Comparison of ENCODE assay signal across 8 cellular contexts in the genomic region with DNA sequence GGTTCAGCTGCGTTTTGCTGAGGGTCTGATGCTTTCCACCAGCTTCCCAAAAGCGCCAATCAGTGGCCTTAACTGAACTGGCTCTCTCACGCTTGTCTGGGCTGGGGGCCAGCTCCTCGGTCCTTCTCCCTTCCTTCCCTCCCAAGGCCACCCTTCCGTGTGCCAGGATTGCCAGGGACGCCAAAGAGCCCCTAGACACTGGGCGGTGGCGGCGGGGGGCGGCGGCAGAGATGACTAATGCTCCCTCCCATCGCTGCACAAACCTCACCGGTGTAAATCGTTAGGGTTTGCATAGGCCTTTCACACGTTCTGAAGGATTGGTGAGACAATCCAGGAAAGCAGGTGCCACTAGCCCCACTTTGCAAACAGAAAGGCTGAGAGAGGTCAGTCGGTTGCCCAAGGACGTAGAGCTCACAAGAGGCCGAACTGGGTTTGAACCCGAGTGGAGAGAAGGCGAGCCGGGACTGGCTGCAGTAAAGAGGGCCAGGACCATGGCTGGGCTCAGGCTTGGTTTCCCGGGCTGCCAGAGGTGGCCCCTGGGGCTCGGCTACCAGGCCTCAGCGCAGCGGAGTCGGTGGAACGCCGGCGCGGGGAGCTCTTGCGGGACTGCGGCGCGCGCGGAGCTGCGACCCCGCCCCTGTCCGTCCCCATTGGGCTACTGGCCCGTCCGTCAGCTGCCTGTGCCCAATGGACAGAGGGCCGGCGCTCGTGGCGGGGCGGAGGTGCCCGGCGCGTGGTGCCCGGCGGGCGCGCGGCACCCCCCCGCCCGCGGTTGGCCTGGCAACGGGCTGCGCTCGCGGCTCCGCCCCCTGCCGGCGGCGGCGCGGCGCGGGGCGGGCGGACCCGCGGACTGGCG. TPM values are rescaled to one million over a fixed set of nuclear protein-coding genes. Genes with fewer than 3 reads are reported as not detected.
DNase-seq lines count a peak whose midpoint lies in the region; ATAC-seq, FAIRE-seq and TF ChIP-seq lines count a peak whose summit lies in the region.

No MANE protein-coding gene starts in this region.

- intact Hi-C loops in stomach (cut with DNase I; ENCODE audit: low total_unique reads) = no loop called here

- peak overlapping the region; percentile 93 for H2AFZ ChIP-seq in neuron (ENCODE audit: low read depth, low read length)

- no peak for TF ChIP-seq POLR2A in stomach (IDR thresholded peaks at IDR 0.05)

- TF ChIP-seq CTCF in stomach (IDR thresholded peaks at IDR 0.05) = no peak

- H3K27ac ChIP-seq in SJSA1 = no peak overlapping the region
- peak overlapping the region; percentile 72 to 83 (median 81) for H3K27ac ChIP-seq in stomach

- H3K4me3 ChIP-seq in SJSA1 (peak overlapping the region; percentile 75), neuron (ENCODE audit: low read length) (peak overlapping the region; percentile 76), stomach (peak overlapping the region; percentile 53 to 95 (median 62))

- no peak for FAIRE-seq in frontal cortex (lab: Jason Lieb, UNC)

- peaks cover 69% of the 10 kb centered on the region for H3K4me1 ChIP-seq in SJSA1 (replicated peaks)
- peaks cover 17% of the 10 kb centered on the region for H3K4me1 ChIP-seq in neuron (ENCODE audit: insufficient read depth, low read length)
- H3K4me1 ChIP-seq in stomach = peaks cover 22 to 35% (median 29%) of the 10 kb centered on the region in 4 donors

- TF ChIP-seq EP300 in stomach (IDR thresholded peaks at IDR 0.05) = no peak

- H3K27me3 ChIP-seq in SJSA1 (replicated peaks) (no peaks in the 10 kb centered on the region), neuron (ENCODE audit: insufficient read depth, low read length) (peaks cover 13% of the 10 kb centered on the region), stomach (peaks cover 0 to 16% (median 4%) of the 10 kb centered on the region in 3 donors)

- H3K9me3 ChIP-seq in SJSA1 (replicated peaks) (no peaks in the 10 kb centered on the region), neuron (ENCODE audit: low read length) (no peaks in the 10 kb centered on the region), stomach (no peaks in the 10 kb centered on the region)

- ATAC-seq in GM21619 (IDR thresholded peaks at IDR 0.05; ENCODE audit: unreplicated experiment) = peak; percentile 72

- peaks cover 17% of the 10 kb centered on the region for H3K36me3 ChIP-seq in SJSA1
- peaks cover 5% of the 10 kb centered on the region for H3K36me3 ChIP-seq in neuron (ENCODE audit: insufficient read depth, low read length)
- H3K36me3 ChIP-seq in stomach = no peaks in the 10 kb centered on the region

- WGBS in stomach, 5 donors = 2 to 8% (median 2%) methylated on average over 20 to 70 of the region's 74 CpGs

- DNase-seq in CMK (ENCODE audit: low read depth) = peak; percentile 78
- peak; percentile 95 for DNase-seq in LoVo (ENCODE audit: low spot score)
- DNase-seq in SJSA1 (ENCODE audit: low read depth in 1 of 2, low spot score in 2 of 2) = peak; percentile 83 to 93
- DNase-seq in activated naive CD4-positive, alpha-beta T cell treated with Interleukin-2 at 50 U/mL for 16 hours = peak; percentile 91
- peak; percentile 98 to 99 for DNase-seq in frontal cortex (ENCODE audit: low spot score in 2 of 2)
- DNase-seq in stomach = peak; percentile 97

RNA-seq across cellular contexts. Expression of a gene that starts 0.6 kb away (rescaled TPM):
- total RNA-seq in SJSA1 (2014; rRNA removed; shearing (Covaris generic)) = 68.9 and 82.5 TPM in 2 replicates
- total RNA-seq in frontal cortex = 183 TPM
- 10 to 100 TPM in 4 of 5 donors, 1 to 10 TPM in 1; 7.6 to 18.8 (median 17.9) TPM for total RNA-seq in stomach
- 1 to 10 TPM; 4.3 to 8.6 (median 8.1) TPM for polyA plus RNA-seq in stomach
